In the genomic region with DNA sequence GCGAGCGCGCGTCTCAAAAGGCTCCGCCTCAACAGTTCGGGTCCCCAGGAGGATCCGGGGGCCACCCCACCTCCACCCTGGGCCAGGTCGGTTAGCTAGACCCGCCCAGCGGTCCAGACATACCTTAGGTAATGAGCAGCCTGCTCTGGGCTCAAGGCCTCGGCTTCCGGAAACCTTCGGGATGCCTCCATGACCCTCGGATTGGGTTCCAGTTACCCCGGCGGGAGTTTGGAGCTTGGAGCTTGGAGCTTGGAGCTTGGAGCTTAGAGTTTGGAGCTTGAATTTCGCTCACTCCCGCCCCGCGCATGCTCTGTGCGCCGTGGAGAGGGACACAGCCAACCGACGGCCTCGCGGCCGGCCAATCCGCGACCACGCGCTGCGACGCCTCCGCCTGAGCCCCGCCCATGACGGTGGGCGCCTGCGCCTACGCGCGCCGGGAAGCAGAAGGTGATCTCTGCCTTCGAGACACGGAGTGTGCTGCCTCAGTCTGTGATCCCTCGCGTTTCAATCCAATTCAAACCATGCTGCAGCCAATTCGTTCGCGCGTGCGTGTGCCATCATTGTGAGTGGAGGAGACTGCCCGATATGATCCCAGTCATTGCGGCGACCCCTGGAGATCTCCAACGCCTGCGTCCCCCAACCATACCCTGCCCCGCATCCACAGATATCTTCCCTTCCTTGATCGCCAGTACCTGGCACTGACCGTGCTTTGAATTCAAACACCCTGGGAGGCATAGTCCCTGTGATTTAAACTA, we compare ENCODE assay signal across 8 cellular contexts. TPM values are rescaled to one million over a fixed set of nuclear protein-coding genes. Genes with fewer than 3 reads are reported as not detected.
DNase-seq lines count a peak whose midpoint lies in the region; ATAC-seq and TF ChIP-seq lines count a peak whose summit lies in the region.

A gene with protein sequence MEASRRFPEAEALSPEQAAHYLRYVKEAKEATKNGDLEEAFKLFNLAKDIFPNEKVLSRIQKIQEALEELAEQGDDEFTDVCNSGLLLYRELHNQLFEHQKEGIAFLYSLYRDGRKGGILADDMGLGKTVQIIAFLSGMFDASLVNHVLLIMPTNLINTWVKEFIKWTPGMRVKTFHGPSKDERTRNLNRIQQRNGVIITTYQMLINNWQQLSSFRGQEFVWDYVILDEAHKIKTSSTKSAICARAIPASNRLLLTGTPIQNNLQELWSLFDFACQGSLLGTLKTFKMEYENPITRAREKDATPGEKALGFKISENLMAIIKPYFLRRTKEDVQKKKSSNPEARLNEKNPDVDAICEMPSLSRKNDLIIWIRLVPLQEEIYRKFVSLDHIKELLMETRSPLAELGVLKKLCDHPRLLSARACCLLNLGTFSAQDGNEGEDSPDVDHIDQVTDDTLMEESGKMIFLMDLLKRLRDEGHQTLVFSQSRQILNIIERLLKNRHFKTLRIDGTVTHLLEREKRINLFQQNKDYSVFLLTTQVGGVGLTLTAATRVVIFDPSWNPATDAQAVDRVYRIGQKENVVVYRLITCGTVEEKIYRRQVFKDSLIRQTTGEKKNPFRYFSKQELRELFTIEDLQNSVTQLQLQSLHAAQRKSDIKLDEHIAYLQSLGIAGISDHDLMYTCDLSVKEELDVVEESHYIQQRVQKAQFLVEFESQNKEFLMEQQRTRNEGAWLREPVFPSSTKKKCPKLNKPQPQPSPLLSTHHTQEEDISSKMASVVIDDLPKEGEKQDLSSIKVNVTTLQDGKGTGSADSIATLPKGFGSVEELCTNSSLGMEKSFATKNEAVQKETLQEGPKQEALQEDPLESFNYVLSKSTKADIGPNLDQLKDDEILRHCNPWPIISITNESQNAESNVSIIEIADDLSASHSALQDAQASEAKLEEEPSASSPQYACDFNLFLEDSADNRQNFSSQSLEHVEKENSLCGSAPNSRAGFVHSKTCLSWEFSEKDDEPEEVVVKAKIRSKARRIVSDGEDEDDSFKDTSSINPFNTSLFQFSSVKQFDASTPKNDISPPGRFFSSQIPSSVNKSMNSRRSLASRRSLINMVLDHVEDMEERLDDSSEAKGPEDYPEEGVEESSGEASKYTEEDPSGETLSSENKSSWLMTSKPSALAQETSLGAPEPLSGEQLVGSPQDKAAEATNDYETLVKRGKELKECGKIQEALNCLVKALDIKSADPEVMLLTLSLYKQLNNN (minus strand): TSS at position 307 of the 755 bp plus-strand sequence. CDS start 116 bp downstream, at position 191.

- H3K36me3 ChIP-seq in kidney epithelial cell (ENCODE audit: control insufficient read depth, insufficient read depth, low read length): no peaks in the 10 kb centered on the region

- no peak for TF ChIP-seq CTCF in AG09319 (IDR thresholded peaks at IDR 0.05; ENCODE audit: low read depth, low read length)
- TF ChIP-seq CTCF in kidney epithelial cell (IDR thresholded peaks at IDR 0.05; ENCODE audit: insufficient read depth, low read length, poor library complexity, severe bottlenecking): no peak

- H3K27me3 ChIP-seq in kidney epithelial cell (ENCODE audit: control insufficient read depth, insufficient read depth, low read length): peaks cover 4% of the 10 kb centered on the region

- ATAC-seq in HG03159 (IDR thresholded peaks at IDR 0.05; ENCODE audit: unreplicated experiment): peak; percentile 96

- peak within 1 kb of the TSS; percentile 45 for H3K4me3 ChIP-seq in kidney epithelial cell (ENCODE audit: low read depth, low read length)

- in situ Hi-C loops in GM18951 (cut with MboI; ENCODE audit: low sequenced_read_pairs, unreplicated experiment): no loop called here

- peak; percentile 75 for TF ChIP-seq POLR2A in GM18951 (IDR thresholded peaks at IDR 0.05; ENCODE audit: extremely low read depth, insufficient read depth, insufficient read length)

- peak; percentile 44 for DNase-seq in AG09319 (ENCODE audit: extremely low read depth, low read depth)
- DNase-seq in NCI-H460 (ENCODE audit: extremely low read depth, low read depth): peak; percentile 87
- DNase-seq in activated CD4-positive, alpha-beta T cell treated with anti-CD3 and anti-CD28 coated beads for 24 hours (ENCODE audit: low read depth in 2 of 2): peak; percentile 72 to 76
- peak; percentile 93 for DNase-seq in cerebellum (ENCODE audit: low spot score)
- DNase-seq in kidney epithelial cell (ENCODE audit: low read depth): peak; percentile 42
- peak; percentile 55 for DNase-seq in stimulated activated CD4-positive, alpha-beta T cell treated with anti-CD3 and anti-CD28 coated beads, Interleukin-1b, Interleukin-23, amount 100 ng/mL, for 1 hour (ENCODE audit: low read depth in 2 of 2)

RNA-seq across cellular contexts. Expression of the gene that starts here (rescaled TPM):
- total RNA-seq in NCI-H460 (2014; rRNA removed; shearing (Covaris generic)): 6.7 and 7.1 TPM in 2 replicates
- 7.1 and 8.5 TPM in 2 replicates for polyA plus RNA-seq in NCI-H460 (2014; cell fraction: nucleus; rRNA removed)
- 1.7 TPM for total RNA-seq in cerebellum
- 0.82 and 0.92 TPM in 2 replicates for total RNA-seq in kidney epithelial cell

Comparison
In these comparisons a context has a peak if more than half of its experiments do, and no peak if none do; other contexts are left out.
1. Peak in every context shown above with its lines: DNase-seq, ATAC-seq and H3K4me3 ChIP-seq.
2. Peak in DNase-seq and H3K4me3 ChIP-seq in kidney epithelial cell; RNA of the gene not detected or under 1 TPM.
3. DNase-seq: peak in every context shown above with its lines; median percentile 93 in cerebellum; 87 in NCI-H460; 74 in activated CD4-positive, alpha-beta T cell treated with anti-CD3 and anti-CD28 coated beads for 24 hours; 55 in stimulated activated CD4-positive, alpha-beta T cell treated with anti-CD3 and anti-CD28 coated beads, Interleukin-1b, Interleukin-23, amount 100 ng/mL, for 1 hour; 44 in AG09319; 42 in kidney epithelial cell.